Comparison of ENCODE assay signal across 16 cellular contexts in genomic region chr2:200435379-200435778, GRCh38.
"Had no signal": no experiment of that assay in that cellular context is flagged by ENCODE, and none has a peak within 500 bp of the region (broad histone marks: within the 10 kb centered on the region; RNA-seq: fewer than 3 reads in every experiment).

No MANE protein-coding gene starts in this region.

- H3K4me1 Mint-ChIP-seq: mesothelial cell of epicardium; neural crest cell; stimulated activated memory B cell treated with anti-CD40 and anti-IgM and Interleukin-4, amounts not matched to agents 10 μg/mL and 1 μg/mL and 100 μg/mL, for 72 hours had no signal

- H3K36me3 Mint-ChIP-seq: stimulated activated memory B cell treated with anti-CD40 and anti-IgM and Interleukin-4, amounts not matched to agents 10 μg/mL and 1 μg/mL and 100 μg/mL, for 72 hours had no signal

- DNase-seq: activated CD4-positive, alpha-beta memory T cell treated with anti-CD3 and anti-CD28 coated beads, Interleukin-2, amount 10 ng/mL, durations not matched to agents 7 days and 5 days; activated gamma-delta T cell; activated T-cell treated with anti-CD3 and anti-CD28 coated beads, Interleukin-2, amount 50 U/mL, for 48 hours; esophagus squamous epithelium; hippocampal formation; kidney glomerular epithelial cell; pancreas; retina; SW 1271; transverse colon had no signal

- H3K9me3 ChIP-seq: breast epithelium, esophagus squamous epithelium, pancreas, transverse colon had no signal

- H3K4me3 ChIP-seq: breast epithelium, esophagus squamous epithelium, pancreas, smooth muscle cell, transverse colon had no signal

- H3K27me3 Mint-ChIP-seq: activated CD4-positive, alpha-beta memory T cell treated with anti-CD3 and anti-CD28 coated beads, Interleukin-2, amount 10 ng/mL, durations not matched to agents 7 days and 5 days; activated naive CD8-positive, alpha-beta T cell had no signal

- H3K36me3 ChIP-seq: breast epithelium had no signal

- H3K27ac Mint-ChIP-seq: activated CD4-positive, alpha-beta memory T cell treated with anti-CD3 and anti-CD28 coated beads, Interleukin-2, amount 10 ng/mL, durations not matched to agents 7 days and 5 days; activated naive CD8-positive, alpha-beta T cell; mesothelial cell of epicardium; stimulated activated memory B cell treated with anti-CD40 and anti-IgM and Interleukin-4, amounts not matched to agents 10 μg/mL and 1 μg/mL and 100 μg/mL, for 72 hours had no signal

- H3K27ac ChIP-seq: breast epithelium, esophagus squamous epithelium, pancreas, transverse colon had no signal

- H3K4me2 ChIP-seq: smooth muscle cell had no signal

- H3K9me3 Mint-ChIP-seq: stimulated activated memory B cell treated with anti-CD40 and anti-IgM and Interleukin-4, amounts not matched to agents 10 μg/mL and 1 μg/mL and 100 μg/mL, for 72 hours had no signal

- H3K27me3 ChIP-seq: breast epithelium, esophagus squamous epithelium, pancreas, transverse colon had no signal

- H3K4me3 Mint-ChIP-seq: activated CD4-positive, alpha-beta memory T cell treated with anti-CD3 and anti-CD28 coated beads, Interleukin-2, amount 10 ng/mL, durations not matched to agents 7 days and 5 days; activated naive CD8-positive, alpha-beta T cell; mesothelial cell of epicardium; neural crest cell; stimulated activated memory B cell treated with anti-CD40 and anti-IgM and Interleukin-4, amounts not matched to agents 10 μg/mL and 1 μg/mL and 100 μg/mL, for 72 hours had no signal

- H3K4me1 ChIP-seq: breast epithelium, esophagus squamous epithelium, pancreas, transverse colon had no signal
